In genomic region chr4:107559653-107560052, GRCh38 we compare ENCODE assay signal across 31 cellular contexts.
DNase-seq lines count a peak whose midpoint lies in the region; FAIRE-seq and TF ChIP-seq lines count a peak whose summit lies in the region.
"Had no signal": no experiment of that assay in that cellular context is flagged by ENCODE, and none has a peak within 500 bp of the region (broad histone marks: within the 10 kb centered on the region; RNA-seq: fewer than 3 reads in every experiment).

No MANE protein-coding gene starts in this region.

- FAIRE-seq in kidney (lab: Jason Lieb, UNC) = peak; percentile 8
- FAIRE-seq: A204.1, A549, D721Med had no signal

- H3K4me3 ChIP-seq in HEK293 (ENCODE audit: low read depth, low read length) (no peak overlapping the region), kidney (ENCODE audit: low read length in 2 of 2) (no peak overlapping the region)
- H3K4me3 ChIP-seq: A549; BLaER1; BLaER1 treated with 17β-estradiol and CSF1 and Interleukin-3, amounts not matched to agents 10 nM and 100 nM had no signal

- no peak overlapping the region for H3K9ac ChIP-seq in kidney (ENCODE audit: low read length in 2 of 2)
- H3K9ac ChIP-seq: BLaER1; BLaER1 treated with 17β-estradiol and CSF1 and Interleukin-3, amounts not matched to agents 10 nM and 100 nM had no signal

- no peaks in the 10 kb centered on the region for H3K4me1 ChIP-seq in HEK293 (ENCODE audit: control insufficient read depth, insufficient read depth, low read length)
- no peaks in the 10 kb centered on the region for H3K4me1 ChIP-seq in kidney (ENCODE audit: control insufficient read depth in 1 of 2, insufficient read depth in 1 of 2, low read depth in 1 of 2, low read length in 2 of 2)
- H3K4me1 ChIP-seq: A549; BE2C; BLaER1; BLaER1 treated with 17β-estradiol and CSF1 and Interleukin-3, amounts not matched to agents 10 nM and 100 nM had no signal

- H3K9me3 ChIP-seq in HEK293 (ENCODE audit: control insufficient read depth, insufficient read depth, low read depth, low read length) (no peaks in the 10 kb centered on the region), kidney (ENCODE audit: control insufficient read depth in 1 of 2, low read length in 2 of 2) (peaks cover 0 to 2% of the 10 kb centered on the region in 2 donors)
- H3K9me3 ChIP-seq: A549, BE2C, BLaER1 had no signal

- intact Hi-C loops in kidney (cut with DNase I) = no loop called here

- POLR2A ChIA-PET in HEK293 (lab: Yijun Ruan, JAX) = no interaction called here

- CTCF ChIA-PET in HEK293 (lab: Yijun Ruan, JAX) = interaction anchor here (0.6 kb wide), 1 partner anchor 119 kb away, joined by 6 read pairs; no protein-coding TSS in a partner anchor

- H3K36me3 ChIP-seq in HEK293 (ENCODE audit: control insufficient read depth in 2 of 2, insufficient read depth in 1 of 2, low read length in 2 of 2) (no peaks in the 10 kb centered on the region), kidney (ENCODE audit: control insufficient read depth in 1 of 2, insufficient read depth in 2 of 2, low read length in 2 of 2) (no peaks in the 10 kb centered on the region)
- H3K36me3 ChIP-seq: BE2C; BLaER1; BLaER1 treated with 17β-estradiol and CSF1 and Interleukin-3, amounts not matched to agents 10 nM and 100 nM had no signal

- TF ChIP-seq CTCF in HEK293 (tag by site-specific recombination; IDR thresholded peaks at IDR 0.05) (no peak), kidney (IDR thresholded peaks at IDR 0.05; ENCODE audit: borderline replicate concordance, extremely low read depth, insufficient read depth) (no peak)

- H3K27ac ChIP-seq in HEK293 (ENCODE audit: extremely low read depth, low read depth, low read length) (no peak overlapping the region), kidney (ENCODE audit: low read depth in 2 of 2, low read length in 2 of 2) (no peak overlapping the region)
- H3K27ac ChIP-seq: 22Rv1; A549; BLaER1; BLaER1 treated with 17β-estradiol and CSF1 and Interleukin-3, amounts not matched to agents 10 nM and 100 nM; C4-2B had no signal

- DNase-seq in kidney (no peak), globus pallidus (ENCODE audit: low spot score) (no peak), NCI-H146 (lab: John Stamatoyannopoulos, UW) (no peak)
- DNase-seq: 8988T; ACHN; AML-193; BE2C; C1 segment of cervical spinal cord; Caco-2; Calu3; CD4-positive, alpha-beta memory T cell; CD4-positive, alpha-beta T cell; CD4-positive, CD25-positive, alpha-beta regulatory T cell; CD8-positive, alpha-beta memory T cell; CD8-positive, alpha-beta T cell; COR-L47; DMS 273 treated with DMSO at 0.1 percent for 48 hours; DMS153; DMS53; DMS79; DMS79 treated with DMSO at 0.1 percent for 48 hours; DND-41; EL had no signal

TF ChIP-seq in HEK293, 187 proteins besides CTCF, POLR2A, EP300 and RAD21:
- TF ChIP-seq ZNF133 (tag by site-specific recombination; IDR thresholded peaks at IDR 0.05) = peak; percentile 95
- TF ChIP-seq ZNF488 (tag by site-specific recombination; IDR thresholded peaks at IDR 0.05) = no peak
- TF ChIP-seq SETDB1 (IDR thresholded peaks at IDR 0.05; ENCODE audit: insufficient read length, low read length) = peak; percentile 56
